14 cellular contexts compared by ENCODE assay signal in the genomic region with DNA sequence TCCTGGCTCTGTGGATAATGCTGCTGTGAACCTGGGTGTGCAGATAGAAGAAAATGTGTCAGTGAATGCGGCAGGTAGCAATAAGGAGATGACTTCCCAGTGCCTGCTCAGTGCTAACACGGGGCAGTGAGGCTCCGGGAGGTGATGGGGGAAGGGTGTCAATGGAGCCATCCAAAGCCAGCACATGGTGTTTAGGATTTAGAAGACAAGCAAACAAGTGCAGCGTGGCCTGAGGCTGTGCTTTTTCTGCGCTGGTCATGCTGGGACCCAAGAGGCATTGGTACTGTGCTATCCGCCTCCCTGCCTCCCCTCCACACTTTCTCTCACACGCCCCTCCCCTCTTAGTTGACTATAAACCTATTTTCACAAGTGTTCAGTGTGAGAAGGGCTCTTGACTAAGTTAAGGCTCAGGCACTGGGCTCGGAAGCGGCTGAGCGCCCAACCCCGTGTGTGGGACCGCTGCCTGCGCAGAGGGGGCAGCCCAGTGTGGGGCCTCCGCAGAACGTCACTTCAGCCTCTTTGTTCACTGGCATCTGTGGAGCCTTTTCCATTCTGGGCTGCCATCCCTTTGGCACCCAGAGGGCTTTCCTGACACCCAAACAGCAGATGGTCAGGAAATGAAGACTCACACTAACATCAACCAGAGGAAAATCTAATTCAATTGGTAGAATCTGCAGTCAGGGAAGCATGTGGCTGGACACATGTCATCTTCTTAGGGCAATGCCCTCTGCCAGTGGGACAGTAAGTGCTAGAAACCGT. TPM values are rescaled to one million over a fixed set of nuclear protein-coding genes. Genes with fewer than 3 reads are reported as not detected.
DNase-seq lines count a peak whose midpoint lies in the region; ATAC-seq lines count a peak whose summit lies in the region.
"Had no signal": no experiment of that assay in that cellular context is flagged by ENCODE, and none has a peak within 500 bp of the region (broad histone marks: within the 10 kb centered on the region; RNA-seq: fewer than 3 reads in every experiment).

No MANE protein-coding gene starts in this region.

- no peak for ATAC-seq in GM21423 (IDR thresholded peaks at IDR 0.05; ENCODE audit: unreplicated experiment)
- no peak for ATAC-seq in GM19395 (IDR thresholded peaks at IDR 0.05; ENCODE audit: unreplicated experiment)

- in situ Hi-C loops in G401 (cut with HindIII; ENCODE audit: low sequenced_read_pairs), result loop anchor here (10.0 kb wide), 1 partner anchor 51 kb away; no protein-coding TSS in a partner anchor

- DNase-seq in DMS79 treated with DMSO at 0.1 percent for 48 hours (lab: John Stamatoyannopoulos, UW), result peak; percentile 3
- no peak for DNase-seq in DMS79 (lab: John Stamatoyannopoulos, UW)
- peak; percentile 97 for DNase-seq in G401 (ENCODE audit: low spot score)
- peak in 45 of 56 donors; percentile 16 to 84 (median 57) for DNase-seq in amygdala (lab: John Stamatoyannopoulos, UW)
- peak; percentile 66 for DNase-seq in middle frontal gyrus (ENCODE audit: extremely low spot score, low spot score)
- DNase-seq in GM19240 (ENCODE audit: insufficient read length, low spot score), result no peak
- DNase-seq: activated B cell treated with CpG ODN at 0.5 μM for 24 hours; CD8-positive, alpha-beta T cell; HCEC 1CT; left ventricle myocardium inferior; NCI-H2029 treated with DMSO at 0.1 percent for 48 hours had no signal

RNA-seq across cellular contexts. Expression of gene NINJ1, which starts 21.8 kb away (rescaled TPM):
- total RNA-seq in G401 (2014; rRNA removed; shearing (Covaris generic)), result 25.6 and 28.4 TPM in 2 replicates

RNA-seq across cellular contexts. Expression of gene WNK2, which starts 28.0 kb away (rescaled TPM):
- 5.8 and 8.9 TPM in 2 replicates for total RNA-seq in G401 (2014; rRNA removed; shearing (Covaris generic))
- total RNA-seq: endothelial cell of umbilical vein had no signal

RNA-seq across cellular contexts. Expression of gene CARD19, which starts 59.9 kb away (rescaled TPM):
- total RNA-seq in G401 (2014; rRNA removed; shearing (Covaris generic)), result 31.4 and 36.7 TPM in 2 replicates

Comparison
In these comparisons a context has a peak if more than half of its experiments do, and no peak if none do; other contexts are left out.
1. DNase-seq: peak in DMS79 treated with DMSO at 0.1 percent for 48 hours (single experiment), G401 (single experiment), amygdala (45 of 56) and middle frontal gyrus (single experiment); none in DMS79 (single experiment) and GM19240 (single experiment).